In genomic region chr11:2095542-2095941, GRCh38 we compare ENCODE assay signal across 21 cellular contexts.
"Had no signal": no experiment of that assay in that cellular context is flagged by ENCODE, and none has a peak within 500 bp of the region (broad histone marks: within the 10 kb centered on the region; RNA-seq: fewer than 3 reads in every experiment).

No MANE protein-coding gene starts in this region.

- H3K27ac ChIP-seq: left ventricle myocardium inferior had no signal

- DNase-seq: activated CD4-positive, alpha-beta T cell treated with anti-CD3 and anti-CD28 coated beads for 1 hour; activated CD4-positive, alpha-beta T cell treated with anti-CD3 and anti-CD28 coated beads, Interleukin-2, amount 50 U/mL, for 48 hours; activated CD8-positive, alpha-beta memory T cell treated with anti-CD3 and anti-CD28 coated beads, Interleukin-2, amount 10 ng/mL, durations not matched to agents 7 days and 5 days; activated gamma-delta T cell; activated naive CD8-positive, alpha-beta T cell treated with anti-CD3 and anti-CD28 coated beads for 36 hours; activated T-cell treated with anti-CD3 and anti-CD28 coated beads, Interleukin-2, amount 50 U/mL, for 24 hours; amygdala; cortex of kidney; effector CD4-positive, alpha-beta T cell; esophagus squamous epithelium; hypothalamus; left ventricle myocardium inferior; mesendoderm; retina; stimulated activated CD4-positive, alpha-beta T cell treated with anti-CD3 and anti-CD28 coated beads, Interleukin-4, amount 100 ng/mL, for 4 hours; stimulated activated CD8-positive, alpha-beta memory T cell treated with anti-CD3 and anti-CD28 coated beads, Interleukin-4, amount 100 ng/mL, for 48 hours; stimulated activated naive CD4-positive, alpha-beta T cell treated with Interleukin-2 at 50 U/mL for 16 hours; T-helper 1 cell; T1000; trophoblast cell had no signal

- H3K36me3 ChIP-seq: esophagus squamous epithelium, left ventricle myocardium inferior had no signal

- H3K4me3 ChIP-seq: esophagus squamous epithelium, left ventricle myocardium inferior, smooth muscle cell had no signal

- ATAC-seq: activated CD8-positive, alpha-beta memory T cell treated with anti-CD3 and anti-CD28 coated beads, Interleukin-2, amount 10 ng/mL, durations not matched to agents 7 days and 5 days had no signal

- H3K9me3 ChIP-seq: esophagus squamous epithelium, left ventricle myocardium inferior had no signal
